ENCODE assay signal across 15 cellular contexts in genomic region chr13:90696254-90696653, GRCh38.
A peak's percentile ranks its signal among the peaks of the same experiment; 100 is the strongest.
DNase-seq lines count a peak whose midpoint lies in the region; TF ChIP-seq lines count a peak whose summit lies in the region.
"Had no signal": no experiment of that assay in that cellular context is flagged by ENCODE, and none has a peak within 500 bp of the region (broad histone marks: within the 10 kb centered on the region; RNA-seq: fewer than 3 reads in every experiment).

No MANE protein-coding gene starts in this region.

- H3K79me2 ChIP-seq in OCI-LY3 (ENCODE audit: low read length) (no peaks in the 10 kb centered on the region), mesendoderm (ENCODE audit: control insufficient read depth, insufficient read depth, low read length) (no peaks in the 10 kb centered on the region)

- H4K20me1 ChIP-seq in OCI-LY3 (ENCODE audit: insufficient read depth, low read length), result no peaks in the 10 kb centered on the region

- H2AFZ ChIP-seq in OCI-LY3 (ENCODE audit: low read depth, low read length), result 0 out of 2 replicates have a peak overlapping the region, but pooled peaks have one; percentile 10

- H3K79me1 ChIP-seq in mesendoderm (ENCODE audit: low read length), result no peaks in the 10 kb centered on the region

- no peak overlapping the region for H3K56ac ChIP-seq in mesendoderm (ENCODE audit: low read length)

- DNase-seq in EL (peak; percentile 27), choroid plexus epithelial cell (ENCODE audit: low read depth) (peak; percentile 74), mesendoderm (no peak), NCI-H2029 (lab: John Stamatoyannopoulos, UW) (no peak), dermis blood vessel endothelial cell (no peak), hepatic stellate cell (ENCODE audit: low spot score) (no peak), ovary (no peak)
- DNase-seq: activated B cell treated with CpG ODN at 0.5 μM for 24 hours; activated gamma-delta T cell; NCI-H1930; NCI-H524 treated with DMSO at 0.1 percent for 48 hours; nephron progenitor cell; stimulated activated CD4-positive, alpha-beta T cell treated with anti-CD3 and anti-CD28 coated beads, Interleukin-1b, Interleukin-23, amount 100 ng/mL, for 48 hours had no signal

- TF ChIP-seq CTCF in OCI-LY3 (IDR thresholded peaks at IDR 0.05; ENCODE audit: low read depth, low read length) (no peak), choroid plexus epithelial cell (conservative IDR thresholded peaks at IDR 0.05; ENCODE audit: low read depth, low read length) (no peak), ovary (IDR thresholded peaks at IDR 0.05) (no peak)

- no peaks in the 10 kb centered on the region for H3K4me1 ChIP-seq in OCI-LY3 (ENCODE audit: low read length)
- H3K4me1 ChIP-seq in mesendoderm (ENCODE audit: control insufficient read depth, low read depth, low read length), result no peaks in the 10 kb centered on the region
- H3K4me1 ChIP-seq in ovary (ENCODE audit: insufficient read depth), result no peaks in the 10 kb centered on the region

- H3K36me3 ChIP-seq in OCI-LY3 (replicated peaks; ENCODE audit: low read depth, low read length) (no peaks in the 10 kb centered on the region), mesendoderm (ENCODE audit: control insufficient read depth, insufficient read depth, low read length) (no peaks in the 10 kb centered on the region), ovary (no peaks in the 10 kb centered on the region)

- H2AK5ac ChIP-seq in mesendoderm (ENCODE audit: low read length), result no peak overlapping the region

- no peak overlapping the region for H2BK5ac ChIP-seq in mesendoderm (ENCODE audit: low read length)

- H4K5ac ChIP-seq in mesendoderm (ENCODE audit: low read length), result peak overlapping the region; percentile 73

- no peak overlapping the region for H3K4me2 ChIP-seq in OCI-LY3 (ENCODE audit: low read length)
- no peak overlapping the region for H3K4me2 ChIP-seq in mesendoderm (ENCODE audit: low read length)

- H2BK15ac ChIP-seq in mesendoderm (replicated peaks; ENCODE audit: low read depth), result no peak overlapping the region

- no CpG with 5 or more reads among the region's 1 CpG for WGBS in mesendoderm (ENCODE audit: extremely low coverage, insufficient coverage, low lambda C conversion rate)
- WGBS in ovary, 3 donors, result 81 to 82% (median 81%) methylated on average over 1 of the region's 1 CpG

- H3K23ac ChIP-seq in mesendoderm (ENCODE audit: low read length), result no peak overlapping the region

- H3K27ac ChIP-seq in OCI-LY3 (ENCODE audit: low read length) (no peak overlapping the region), mesendoderm (ENCODE audit: low read depth, low read length) (no peak overlapping the region), ovary (no peak overlapping the region)

- no peak overlapping the region for H3K4me3 ChIP-seq in OCI-LY3 (ENCODE audit: low read length)
- H3K4me3 ChIP-seq in choroid plexus epithelial cell (ENCODE audit: low read depth, low read length), result no peak overlapping the region
- H3K4me3 ChIP-seq in mesendoderm (ENCODE audit: low read length), result no peak overlapping the region
- no peak overlapping the region for H3K4me3 ChIP-seq in ovary
- H3K4me3 ChIP-seq: lung had no signal

- no peak overlapping the region for H4K8ac ChIP-seq in mesendoderm (ENCODE audit: low read depth, low read length)

- peak overlapping the region; percentile 18 for H3K18ac ChIP-seq in mesendoderm (ENCODE audit: low read length)

- H3K9ac ChIP-seq in OCI-LY3 (ENCODE audit: low read length) (no peak overlapping the region), mesendoderm (ENCODE audit: low read length) (no peak overlapping the region)

- no peak for TF ChIP-seq POLR2A in ovary (IDR thresholded peaks at IDR 0.05)

- no peak overlapping the region for H2BK120ac ChIP-seq in mesendoderm (ENCODE audit: low read depth, low read length)

- intact Hi-C loops in ovary (cut with DNase I), result no loop called here

- H3K27me3 ChIP-seq in OCI-LY3 (ENCODE audit: low read depth, low read length), result no peaks in the 10 kb centered on the region
- H3K27me3 ChIP-seq in mesendoderm (ENCODE audit: insufficient read depth, low read length, poor library complexity), result no peaks in the 10 kb centered on the region
- H3K27me3 ChIP-seq in ovary, result no peaks in the 10 kb centered on the region

- TF ChIP-seq EP300 in ovary (IDR thresholded peaks at IDR 0.05), result no peak

- H3K4ac ChIP-seq in mesendoderm (ENCODE audit: low read depth, low read length), result no peak overlapping the region

- no peaks in the 10 kb centered on the region for H3K9me3 ChIP-seq in OCI-LY3 (ENCODE audit: insufficient read depth, low read length)
- no peaks in the 10 kb centered on the region for H3K9me3 ChIP-seq in ovary

Comparison
In these comparisons a context has a peak if more than half of its experiments do, and no peak if none do; other contexts are left out.
1. DNase-seq: peak in EL (single experiment) and choroid plexus epithelial cell (single experiment); none in mesendoderm (single experiment), NCI-H2029 (single experiment), dermis blood vessel endothelial cell (single experiment), hepatic stellate cell (single experiment) and ovary (0 of 5).